ENCODE assay signal across 2 cellular contexts in genomic region chr4:3136454-3136853, GRCh38.
TF ChIP-seq lines count a peak whose summit lies in the region.

No MANE protein-coding gene starts in this region.

TF ChIP-seq in liver, 16 proteins besides CTCF, POLR2A, EP300 and RAD21 (continued from another document):
- no peak for TF ChIP-seq TAF1 (conservative IDR thresholded peaks at IDR 0.05)
- no peak for TF ChIP-seq ATF3 (IDR thresholded peaks at IDR 0.05)
- no peak for TF ChIP-seq HNF4A (conservative IDR thresholded peaks at IDR 0.05)
- TF ChIP-seq RXRA (IDR thresholded peaks at IDR 0.05): no peak
- no peak for TF ChIP-seq REST (IDR thresholded peaks at IDR 0.05)

TF ChIP-seq in HepG2, 621 proteins besides CTCF, POLR2A, EP300 and RAD21 (continued from another document):
- TF ChIP-seq RERE (CRISPR knock-in tag; IDR thresholded peaks at IDR 0.05; ENCODE audit: low read depth) (no peak), REPIN1 (CRISPR knock-in tag; IDR thresholded peaks at IDR 0.05; ENCODE audit: borderline replicate concordance, low read depth) (no peak), SMARCE1 (IDR thresholded peaks at IDR 0.05; ENCODE audit: borderline replicate concordance) (no peak), ZNF704 (CRISPR knock-in tag; IDR thresholded peaks at IDR 0.05; ENCODE audit: borderline replicate concordance) (no peak), SAFB2 (CRISPR knock-in tag; IDR thresholded peaks at IDR 0.05; ENCODE audit: borderline replicate concordance, low read depth) (no peak), NFYB (CRISPR knock-in tag; IDR thresholded peaks at IDR 0.05) (no peak), ZNF124 (CRISPR knock-in tag; IDR thresholded peaks at IDR 0.05) (no peak), CENPBD1 (CRISPR knock-in tag; IDR thresholded peaks at IDR 0.05; ENCODE audit: borderline replicate concordance, low read depth) (no peak), ZNF367 (CRISPR knock-in tag; IDR thresholded peaks at IDR 0.05; ENCODE audit: borderline replicate concordance) (no peak), LCORL (IDR thresholded peaks at IDR 0.05) (no peak), LCORL (CRISPR knock-in tag; IDR thresholded peaks at IDR 0.05) (no peak)
